Comparison of ENCODE assay signal across 1 cellular context in genomic region chr5:173689171-173689676, GRCh38.
TF ChIP-seq lines count a peak whose summit lies in the region.

No MANE protein-coding gene starts in this region.

TF ChIP-seq in HepG2, 621 proteins besides CTCF, POLR2A, EP300 and RAD21 (continued from another document and continues in another):
- TF ChIP-seq RELA (CRISPR knock-in tag; IDR thresholded peaks at IDR 0.05) (no peak), ONECUT2 (CRISPR knock-in tag; IDR thresholded peaks at IDR 0.05) (no peak), NCOA5 (CRISPR knock-in tag; IDR thresholded peaks at IDR 0.05) (no peak), PPARG (CRISPR knock-in tag; conservative IDR thresholded peaks at IDR 0.05) (peak; percentile 33; the same call in 1 of the 2 replicates), FIP1L1 (IDR thresholded peaks at IDR 0.05; ENCODE audit: borderline replicate concordance, insufficient read depth, low read depth, low read length) (no peak), XRCC5 (optimal IDR thresholded peaks at IDR 0.05; ENCODE audit: low read length) (no peak), TBL1XR1 (IDR thresholded peaks at IDR 0.05; ENCODE audit: borderline replicate concordance, low read length, partially characterized antibody) (no peak), ZFP41 (CRISPR knock-in tag; IDR thresholded peaks at IDR 0.05; ENCODE audit: borderline replicate concordance) (no peak), XBP1 (CRISPR knock-in tag; IDR thresholded peaks at IDR 0.05) (no peak), IRF2 (CRISPR knock-in tag; IDR thresholded peaks at IDR 0.05) (0 out of 2 replicates have a peak, but pooled peaks have one; percentile 46), ISL2 (CRISPR knock-in tag; IDR thresholded peaks at IDR 0.05) (no peak), ZSCAN12 (CRISPR knock-in tag; IDR thresholded peaks at IDR 0.05) (no peak), EHMT2 (IDR thresholded peaks at IDR 0.05; ENCODE audit: borderline replicate concordance, low read depth, low read length) (no peak), ZNF33A (CRISPR knock-in tag; IDR thresholded peaks at IDR 0.05; ENCODE audit: borderline replicate concordance) (no peak), ZNF564 (CRISPR knock-in tag; IDR thresholded peaks at IDR 0.05) (no peak), ZNF567 (CRISPR knock-in tag; IDR thresholded peaks at IDR 0.05; ENCODE audit: borderline replicate concordance) (no peak), ZNF333 (CRISPR knock-in tag; IDR thresholded peaks at IDR 0.05; ENCODE audit: borderline replicate concordance) (no peak), ZNF570 (CRISPR knock-in tag; IDR thresholded peaks at IDR 0.05; ENCODE audit: borderline replicate concordance) (no peak), RNF219 (CRISPR knock-in tag; IDR thresholded peaks at IDR 0.05) (no peak), ZSCAN9 (CRISPR knock-in tag; IDR thresholded peaks at IDR 0.05; ENCODE audit: borderline replicate concordance) (no peak), HNRNPH1 (optimal IDR thresholded peaks at IDR 0.05; ENCODE audit: low read depth, low read length) (no peak), WIZ (CRISPR knock-in tag; IDR thresholded peaks at IDR 0.05) (no peak), TAF1 (CRISPR knock-in tag; IDR thresholded peaks at IDR 0.05) (peak; percentile 55; the same call in 1 of the 2 replicates), ZNF792 (CRISPR knock-in tag; IDR thresholded peaks at IDR 0.05) (0 out of 2 replicates have a peak, but pooled peaks have one; percentile 48), ATM (IDR thresholded peaks at IDR 0.05; ENCODE audit: borderline replicate concordance) (no peak), ZNF552 (CRISPR knock-in tag; IDR thresholded peaks at IDR 0.05; ENCODE audit: borderline replicate concordance) (no peak), KMT2B (CRISPR knock-in tag; IDR thresholded peaks at IDR 0.05) (no peak), SIX1 (CRISPR knock-in tag; IDR thresholded peaks at IDR 0.05; ENCODE audit: borderline replicate concordance) (peak; percentile 55; the same call in 1 of the 2 replicates), ERF (CRISPR knock-in tag; IDR thresholded peaks at IDR 0.05) (0 out of 2 replicates have a peak, but pooled peaks have one; percentile 35), CENPX (CRISPR knock-in tag; IDR thresholded peaks at IDR 0.05) (no peak), TFDP2 (CRISPR knock-in tag; IDR thresholded peaks at IDR 0.05) (0 out of 2 replicates have a peak, but pooled peaks have one; percentile 9), ZNF446 (CRISPR knock-in tag; IDR thresholded peaks at IDR 0.05) (no peak), PAX8 (CRISPR knock-in tag; IDR thresholded peaks at IDR 0.05; ENCODE audit: borderline replicate concordance) (no peak), ZNF781 (CRISPR knock-in tag; IDR thresholded peaks at IDR 0.05; ENCODE audit: borderline replicate concordance, not compliant biosample characterization) (no peak), GABPA (IDR thresholded peaks at IDR 0.05; ENCODE audit: low read depth, low read length) (no peak), GABPA (CRISPR knock-in tag; IDR thresholded peaks at IDR 0.05; ENCODE audit: low read depth) (peak; percentile 67), NFKB2 (CRISPR knock-in tag; IDR thresholded peaks at IDR 0.05; ENCODE audit: borderline replicate concordance) (no peak), ZFP36 (IDR thresholded peaks at IDR 0.05; ENCODE audit: borderline replicate concordance, low read depth, low read length, partially characterized antibody) (no peak), HNRNPLL (IDR thresholded peaks at IDR 0.05; ENCODE audit: low read depth, low read length, poor library complexity, severe bottlenecking) (no peak), NR0B2 (CRISPR knock-in tag; IDR thresholded peaks at IDR 0.05) (no peak), E2F1 (CRISPR knock-in tag; IDR thresholded peaks at IDR 0.05) (no peak), SMC3 (IDR thresholded peaks at IDR 0.05; ENCODE audit: low read length) (no peak), MED1 (CRISPR knock-in tag; IDR thresholded peaks at IDR 0.05) (peak; percentile 63), CBX1 (IDR thresholded peaks at IDR 0.05; ENCODE audit: low read depth) (no peak), ATRX (CRISPR knock-in tag; IDR thresholded peaks at IDR 0.05; ENCODE audit: borderline replicate concordance) (no peak), POGZ (CRISPR knock-in tag; IDR thresholded peaks at IDR 0.05) (0 out of 2 replicates have a peak, but pooled peaks have one; percentile 39), MXD4 (CRISPR knock-in tag; IDR thresholded peaks at IDR 0.05) (no peak), FOXP1 (IDR thresholded peaks at IDR 0.05) (no peak), FOXP1 (CRISPR knock-in tag; IDR thresholded peaks at IDR 0.05) (peak; percentile 5; the same call in 1 of the 2 replicates), ZBTB25 (CRISPR knock-in tag; IDR thresholded peaks at IDR 0.05) (no peak), JDP2 (CRISPR knock-in tag; IDR thresholded peaks at IDR 0.05; ENCODE audit: borderline replicate concordance) (no peak)
- TF ChIP-seq, protein P1, sequence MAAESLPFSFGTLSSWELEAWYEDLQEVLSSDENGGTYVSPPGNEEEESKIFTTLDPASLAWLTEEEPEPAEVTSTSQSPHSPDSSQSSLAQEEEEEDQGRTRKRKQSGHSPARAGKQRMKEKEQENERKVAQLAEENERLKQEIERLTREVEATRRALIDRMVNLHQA (CRISPR knock-in tag; IDR thresholded peaks at IDR 0.05): no peak
- TF ChIP-seq, protein P2, sequence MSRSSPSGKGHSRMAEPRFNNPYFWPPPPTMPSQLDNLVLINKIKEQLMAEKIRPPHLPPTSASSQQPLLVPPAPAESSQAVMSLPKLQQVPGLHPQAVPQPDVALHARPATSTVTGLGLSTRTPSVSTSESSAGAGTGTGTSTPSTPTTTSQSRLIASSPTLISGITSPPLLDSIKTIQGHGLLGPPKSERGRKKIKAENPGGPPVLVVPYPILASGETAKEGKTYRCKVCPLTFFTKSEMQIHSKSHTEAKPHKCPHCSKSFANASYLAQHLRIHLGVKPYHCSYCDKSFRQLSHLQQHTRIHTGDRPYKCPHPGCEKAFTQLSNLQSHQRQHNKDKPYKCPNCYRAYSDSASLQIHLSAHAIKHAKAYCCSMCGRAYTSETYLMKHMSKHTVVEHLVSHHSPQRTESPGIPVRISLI (CRISPR knock-in tag; IDR thresholded peaks at IDR 0.05; ENCODE audit: borderline replicate concordance): peak; percentile 66; the same call in 1 of the 2 replicates
- TF ChIP-seq, protein P3, sequence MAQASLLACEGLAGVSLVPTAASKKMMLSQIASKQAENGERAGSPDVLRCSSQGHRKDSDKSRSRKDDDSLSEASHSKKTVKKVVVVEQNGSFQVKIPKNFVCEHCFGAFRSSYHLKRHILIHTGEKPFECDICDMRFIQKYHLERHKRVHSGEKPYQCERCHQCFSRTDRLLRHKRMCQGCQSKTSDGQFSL (CRISPR knock-in tag; IDR thresholded peaks at IDR 0.05): no peak
- TF ChIP-seq, protein P4, sequence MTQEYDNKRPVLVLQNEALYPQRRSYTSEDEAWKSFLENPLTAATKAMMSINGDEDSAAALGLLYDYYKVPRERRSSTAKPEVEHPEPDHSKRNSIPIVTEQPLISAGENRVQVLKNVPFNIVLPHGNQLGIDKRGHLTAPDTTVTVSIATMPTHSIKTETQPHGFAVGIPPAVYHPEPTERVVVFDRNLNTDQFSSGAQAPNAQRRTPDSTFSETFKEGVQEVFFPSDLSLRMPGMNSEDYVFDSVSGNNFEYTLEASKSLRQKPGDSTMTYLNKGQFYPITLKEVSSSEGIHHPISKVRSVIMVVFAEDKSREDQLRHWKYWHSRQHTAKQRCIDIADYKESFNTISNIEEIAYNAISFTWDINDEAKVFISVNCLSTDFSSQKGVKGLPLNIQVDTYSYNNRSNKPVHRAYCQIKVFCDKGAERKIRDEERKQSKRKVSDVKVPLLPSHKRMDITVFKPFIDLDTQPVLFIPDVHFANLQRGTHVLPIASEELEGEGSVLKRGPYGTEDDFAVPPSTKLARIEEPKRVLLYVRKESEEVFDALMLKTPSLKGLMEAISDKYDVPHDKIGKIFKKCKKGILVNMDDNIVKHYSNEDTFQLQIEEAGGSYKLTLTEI (CRISPR knock-in tag; conservative IDR thresholded peaks at IDR 0.05): no peak
